15 cellular contexts compared by ENCODE assay signal in the genomic region with DNA sequence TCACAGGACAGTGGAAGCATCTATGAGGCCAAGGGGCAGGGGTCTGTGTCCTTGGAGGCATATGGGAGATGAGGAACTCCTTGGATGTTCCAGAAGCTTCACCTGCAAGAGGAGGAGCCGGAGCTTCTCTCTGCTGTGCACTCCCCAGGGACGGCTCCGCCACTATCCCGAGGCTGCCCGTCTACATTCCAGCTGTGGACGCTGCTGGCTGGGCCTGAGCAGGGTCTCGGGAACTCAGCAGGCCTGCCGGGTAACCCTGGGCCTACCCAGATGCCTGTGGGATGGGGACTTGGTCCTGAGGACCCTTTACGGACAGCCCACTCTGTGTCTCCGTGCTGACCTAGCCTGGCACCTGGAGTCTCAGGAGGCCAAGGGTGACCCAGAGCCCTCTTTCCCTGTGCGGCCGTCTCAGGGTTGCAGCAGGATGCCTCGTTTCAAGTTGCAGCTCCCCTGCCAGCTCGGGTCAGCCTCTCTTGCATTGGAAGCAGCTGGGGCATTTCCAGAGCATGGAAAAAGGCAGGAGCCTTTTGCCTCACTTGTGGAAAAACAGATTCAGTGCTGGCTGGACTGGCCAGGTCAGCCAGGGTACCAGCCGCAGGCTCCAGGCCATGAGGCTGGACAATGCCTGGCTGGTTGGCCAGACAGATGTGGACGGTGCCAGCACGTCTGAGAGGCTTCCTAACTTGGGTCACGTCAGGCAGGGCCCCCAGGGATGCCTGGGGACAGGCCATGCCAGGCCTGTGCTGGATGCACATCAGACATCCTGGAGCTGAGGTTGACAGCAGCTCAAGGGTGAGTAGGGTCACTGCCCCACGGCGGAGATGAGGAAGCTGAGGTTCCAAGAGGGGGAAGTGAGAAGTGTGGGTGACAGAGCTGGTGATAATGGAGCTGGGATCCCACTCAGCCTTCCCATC. TPM values are rescaled to one million over a fixed set of nuclear protein-coding genes. Genes with fewer than 3 reads are reported as not detected.
DNase-seq lines count a peak whose midpoint lies in the region; ATAC-seq and TF ChIP-seq lines count a peak whose summit lies in the region.
"Had no signal": no experiment of that assay in that cellular context is flagged by ENCODE, and none has a peak within 500 bp of the region (broad histone marks: within the 10 kb centered on the region; RNA-seq: fewer than 3 reads in every experiment).

No MANE protein-coding gene starts in this region.

- peaks cover 85% of the 10 kb centered on the region for H3K4me1 ChIP-seq in body of pancreas
- peaks cover 0 to 45% (median 15%) of the 10 kb centered on the region in 4 donors for H3K4me1 ChIP-seq in right lobe of liver
- H3K4me1 ChIP-seq in tibial artery: peaks cover 0 to 58% (median 31%) of the 10 kb centered on the region in 4 donors

- TF ChIP-seq CTCF in body of pancreas (IDR thresholded peaks at IDR 0.05) (no peak), right lobe of liver (IDR thresholded peaks at IDR 0.05) (no peak), tibial artery (IDR thresholded peaks at IDR 0.05) (no peak)

- H3K27ac ChIP-seq in body of pancreas: peak overlapping the region; percentile 30 to 97 (median 91)
- peak overlapping the region in 2 of 3 donors; percentile 32 to 39 for H3K27ac ChIP-seq in right lobe of liver
- H3K27ac ChIP-seq in tibial artery: peak overlapping the region; percentile 57 to 65
- H3K27ac ChIP-seq: cardiac muscle cell, neutrophil had no signal

- WGBS in body of pancreas, 2 donors: 70 to 74% methylated on average over 11 to 20 of the region's 20 CpGs
- no CpG with 5 or more reads among the region's 20 CpGs for WGBS in right lobe of liver (ENCODE audit: insufficient coverage, low coverage, low lambda C conversion rate, missing lambda C conversion rate)

- no peaks in the 10 kb centered on the region for H3K9me3 ChIP-seq in body of pancreas
- H3K9me3 ChIP-seq in right lobe of liver: no peaks in the 10 kb centered on the region
- no peaks in the 10 kb centered on the region for H3K9me3 ChIP-seq in tibial artery
- H3K9me3 ChIP-seq: neutrophil had no signal

- H3K27me3 ChIP-seq in body of pancreas (no peaks in the 10 kb centered on the region), right lobe of liver (no peaks in the 10 kb centered on the region), tibial artery (no peaks in the 10 kb centered on the region)
- H3K27me3 ChIP-seq: cardiac muscle cell, neutrophil had no signal

- no peak for ATAC-seq in body of pancreas
- ATAC-seq in right lobe of liver: peak in 3 of 4 donors; percentile 0 to 19 (median 6)
- no peak for ATAC-seq in HG03175 (IDR thresholded peaks at IDR 0.05; ENCODE audit: unreplicated experiment)

- TF ChIP-seq POLR2A in body of pancreas (IDR thresholded peaks at IDR 0.05) (no peak), right lobe of liver (IDR thresholded peaks at IDR 0.05) (no peak)

- H3K36me3 ChIP-seq in body of pancreas (replicated peaks in 1 of 2; ENCODE audit: insufficient read depth in 1 of 2, low read depth in 2 of 2): no peaks in the 10 kb centered on the region
- no peaks in the 10 kb centered on the region for H3K36me3 ChIP-seq in right lobe of liver
- no peaks in the 10 kb centered on the region for H3K36me3 ChIP-seq in tibial artery
- H3K36me3 ChIP-seq: cardiac muscle cell, neutrophil had no signal

- H3K4me3 ChIP-seq in body of pancreas: no peak overlapping the region
- H3K4me3 ChIP-seq in right lobe of liver: no peak overlapping the region
- no peak overlapping the region for H3K4me3 ChIP-seq in tibial artery
- H3K4me3 ChIP-seq: cardiac muscle cell had no signal

- intact Hi-C loops in body of pancreas (cut with DNase I): no loop called here
- intact Hi-C loops in right lobe of liver (cut with DNase I): no loop called here
- intact Hi-C loops in tibial artery (cut with DNase I; ENCODE audit: low total_unique reads): no loop called here

- DNase-seq in NOMO-1 (lab: John Stamatoyannopoulos, UW; ENCODE audit: unreplicated experiment in 2 of 2): peak; percentile 35 to 66
- DNase-seq in body of pancreas: no peak
- peak in 1 of 3 donors; percentile 58 for DNase-seq in right lobe of liver
- peak; percentile 46 to 86 for DNase-seq in tibial artery
- DNase-seq in NCI-H1930 (lab: John Stamatoyannopoulos, UW): no peak
- DNase-seq in activated naive CD4-positive, alpha-beta T cell treated with anti-CD3 and anti-CD28 coated beads, Interleukin-2, amount 50 U/mL, for 16 hours: no peak
- DNase-seq: activated CD4-positive, alpha-beta T cell treated with anti-CD3 and anti-CD28 coated beads for 48 hours; activated gamma-delta T cell treated with Interleukin-2 at 50 U/mL for 16 hours; Calu3; HFFc6; NCI-H2227 treated with DMSO at 0.1 percent for 48 hours; stimulated activated naive CD4-positive, alpha-beta T cell treated with Interleukin-2 at 50 U/mL for 16 hours had no signal

RNA-seq across cellular contexts. Expression of gene SCTR, which starts 41.5 kb away (rescaled TPM):
- total RNA-seq in body of pancreas: 100 to 1,000 TPM in 1 of 2 donors, 10 to 100 TPM in 1; 69.0 to 183 TPM
- total RNA-seq in right lobe of liver: under 1 TPM in 4 of 6 experiments, not detected in 2; 0.12 to 0.38 (median 0.35) TPM
- total RNA-seq: HFFc6 had no signal

RNA-seq across cellular contexts. Expression of gene TMEM37, which starts 51.1 kb away (rescaled TPM):
- total RNA-seq in body of pancreas (10 to 100 TPM; 19.1 to 22.1 TPM), right lobe of liver (10 to 100 TPM; 37.3 to 96.6 (median 73.5) TPM)
- total RNA-seq: HFFc6 had no signal

Comparison
In these comparisons a context has a peak if more than half of its experiments do, and no peak if none do; other contexts are left out.
1. DNase-seq: peak in NOMO-1 (2 of 2) and tibial artery (2 of 2); none in body of pancreas (0 of 4), NCI-H1930 (0 of 2) and activated naive CD4-positive, alpha-beta T cell treated with anti-CD3 and anti-CD28 coated beads, Interleukin-2, amount 50 U/mL, for 16 hours (single experiment).
2. ATAC-seq: peak in right lobe of liver (3 of 4); none in body of pancreas (single experiment) and HG03175 (single experiment).
3. H3K27ac ChIP-seq: peak in every context shown above with its lines; median percentile 91 in body of pancreas; 61 in tibial artery; 36 in right lobe of liver.
4. RNA of gene SCTR, which starts 41.5 kb away (total RNA-seq): 69.0 to 183 TPM in body of pancreas; 0.12 to 0.38 TPM in right lobe of liver; every median in the first group is over 10 times any median in the second.